ENCODE assay signal across 1 cellular context in the genomic region with DNA sequence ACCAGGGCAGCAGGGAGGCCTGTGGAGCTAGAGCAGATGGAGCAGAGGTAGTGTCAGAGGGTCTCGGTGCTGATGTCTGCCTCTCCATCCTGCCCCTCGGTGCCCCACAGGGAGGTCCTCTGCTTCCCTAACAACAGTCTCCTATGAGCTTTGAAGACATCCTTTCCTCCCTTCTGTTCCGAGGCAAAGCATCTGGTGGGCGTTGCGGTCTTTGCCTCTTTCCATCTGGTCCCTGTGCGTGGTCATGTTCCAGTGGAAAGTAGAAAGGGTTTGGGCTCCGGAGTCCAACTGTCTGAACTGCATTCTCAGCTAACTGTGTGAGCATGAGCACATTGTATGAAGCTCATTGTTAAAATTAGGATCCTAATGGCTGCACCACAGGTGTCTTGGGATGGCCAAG.
TF ChIP-seq lines count a peak whose summit lies in the region.

No MANE protein-coding gene starts in this region.

TF ChIP-seq in H1, 55 proteins besides CTCF, POLR2A, EP300 and RAD21 (continued from another document):
- TF ChIP-seq, protein P1, sequence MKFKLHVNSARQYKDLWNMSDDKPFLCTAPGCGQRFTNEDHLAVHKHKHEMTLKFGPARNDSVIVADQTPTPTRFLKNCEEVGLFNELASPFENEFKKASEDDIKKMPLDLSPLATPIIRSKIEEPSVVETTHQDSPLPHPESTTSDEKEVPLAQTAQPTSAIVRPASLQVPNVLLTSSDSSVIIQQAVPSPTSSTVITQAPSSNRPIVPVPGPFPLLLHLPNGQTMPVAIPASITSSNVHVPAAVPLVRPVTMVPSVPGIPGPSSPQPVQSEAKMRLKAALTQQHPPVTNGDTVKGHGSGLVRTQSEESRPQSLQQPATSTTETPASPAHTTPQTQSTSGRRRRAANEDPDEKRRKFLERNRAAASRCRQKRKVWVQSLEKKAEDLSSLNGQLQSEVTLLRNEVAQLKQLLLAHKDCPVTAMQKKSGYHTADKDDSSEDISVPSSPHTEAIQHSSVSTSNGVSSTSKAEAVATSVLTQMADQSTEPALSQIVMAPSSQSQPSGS (IDR thresholded peaks at IDR 0.05; ENCODE audit: low read length) = no peak
- TF ChIP-seq KDM1A (IDR thresholded peaks at IDR 0.05; ENCODE audit: borderline replicate concordance, low read length) = no peak
- no peak for TF ChIP-seq RBBP5 (IDR thresholded peaks at IDR 0.05; ENCODE audit: borderline replicate concordance, low read depth, low read length)
- no peak for TF ChIP-seq POU5F1 (IDR thresholded peaks at IDR 0.05; ENCODE audit: low read depth, low read length)
